In genomic region chr11:8671242-8671641, GRCh38 we compare ENCODE assay signal across 8 cellular contexts. TPM values are rescaled to one million over a fixed set of nuclear protein-coding genes. Genes with fewer than 3 reads are reported as not detected.
DNase-seq lines count a peak whose midpoint lies in the region; ATAC-seq and TF ChIP-seq lines count a peak whose summit lies in the region.

No MANE protein-coding gene starts in this region.

- TF ChIP-seq CTCF in heart left ventricle (IDR thresholded peaks at IDR 0.05), result no peak

- H3K4me3 ChIP-seq in HAP-1 (no peak overlapping the region), heart left ventricle (no peak overlapping the region), rectal smooth muscle tissue (ENCODE audit: low read length) (no peak overlapping the region)

- H3K27ac ChIP-seq in heart left ventricle (peak overlapping the region; percentile 43 to 87 (median 78)), rectal smooth muscle tissue (ENCODE audit: low read depth, low read length) (peak overlapping the region; percentile 86)

- in situ Hi-C loops in HAP-1 (cut with MboI; ENCODE audit: low sequenced_read_pairs), result no loop called here

- peak overlapping the region; percentile 20 for H3K27ac Mint-ChIP-seq in activated T-helper 2 cell treated with anti-CD3 and anti-CD28 coated beads, Interferon-gamma antibody, Interleukin-2, Interleukin-4, amounts not matched to agents 10 μg/mL and 5 μg/mL and 100 μg/mL, durations not matched to agents 14 hours and 24 hours and 36 hours

- H3K36me3 Mint-ChIP-seq in activated T-helper 2 cell treated with anti-CD3 and anti-CD28 coated beads, Interferon-gamma antibody, Interleukin-2, Interleukin-4, amounts not matched to agents 10 μg/mL and 5 μg/mL and 100 μg/mL, durations not matched to agents 14 hours and 24 hours and 36 hours (ENCODE audit: low read depth), result peaks cover 14% of the 10 kb centered on the region

- H3K4me3 Mint-ChIP-seq in activated T-helper 2 cell treated with anti-CD3 and anti-CD28 coated beads, Interferon-gamma antibody, Interleukin-2, Interleukin-4, amounts not matched to agents 10 μg/mL and 5 μg/mL and 100 μg/mL, durations not matched to agents 14 hours and 24 hours and 36 hours (ENCODE audit: low read depth), result no peak overlapping the region

- peaks cover 7% of the 10 kb centered on the region for H3K4me1 Mint-ChIP-seq in activated T-helper 2 cell treated with anti-CD3 and anti-CD28 coated beads, Interferon-gamma antibody, Interleukin-2, Interleukin-4, amounts not matched to agents 10 μg/mL and 5 μg/mL and 100 μg/mL, durations not matched to agents 14 hours and 24 hours and 36 hours (ENCODE audit: low read depth)

- peaks cover 9% of the 10 kb centered on the region for H3K36me3 ChIP-seq in HAP-1 (replicated peaks)
- peaks cover 0 to 22% (median 0%) of the 10 kb centered on the region in 9 donors for H3K36me3 ChIP-seq in heart left ventricle
- H3K36me3 ChIP-seq in rectal smooth muscle tissue (ENCODE audit: control insufficient read depth, insufficient read depth, low read length), result no peaks in the 10 kb centered on the region

- no peaks in the 10 kb centered on the region for H3K9me3 ChIP-seq in HAP-1
- H3K9me3 ChIP-seq in heart left ventricle, result no peaks in the 10 kb centered on the region

- H3K4me1 ChIP-seq in HAP-1, result peaks cover 6% of the 10 kb centered on the region
- H3K4me1 ChIP-seq in heart left ventricle, result peaks cover 0 to 24% (median 13%) of the 10 kb centered on the region in 12 donors
- peaks cover 17% of the 10 kb centered on the region for H3K4me1 ChIP-seq in rectal smooth muscle tissue (ENCODE audit: control insufficient read depth, insufficient read depth, low read length)

- intact Hi-C loops in activated T-helper 2 cell treated with anti-CD3 and anti-CD28 coated beads, Interferon-gamma antibody, Interleukin-2, Interleukin-4, amounts not matched to agents 10 μg/mL and 5 μg/mL and 100 μg/mL, durations not matched to agents 14 hours and 24 hours and 36 hours (cut with micrococcal nuclease), result no loop called here
- intact Hi-C loops in heart left ventricle (cut with DNase I), result no loop called here

- H3K27me3 Mint-ChIP-seq in activated T-helper 2 cell treated with anti-CD3 and anti-CD28 coated beads, Interferon-gamma antibody, Interleukin-2, Interleukin-4, amounts not matched to agents 10 μg/mL and 5 μg/mL and 100 μg/mL, durations not matched to agents 14 hours and 24 hours and 36 hours (ENCODE audit: low read depth), result no peaks in the 10 kb centered on the region

- H3K9ac ChIP-seq in rectal smooth muscle tissue (ENCODE audit: low read length), result no peak overlapping the region

- DNase-seq in HAP-1 (ENCODE audit: low spot score in 2 of 2) (peak; percentile 55 to 63), heart left ventricle (peak in 4 of 5 donors; percentile 67 to 78 (median 74)), SK-N-DZ (ENCODE audit: low spot score) (no peak), NAMALWA (ENCODE audit: low spot score) (no peak)
- no peak for DNase-seq in activated T-helper 2 cell treated with anti-CD3 and anti-CD28 coated beads, Interferon-gamma antibody, Interleukin-2, Interleukin-4, amounts not matched to agents 10 μg/mL and 5 μg/mL and 100 μg/mL, durations not matched to agents 14 hours and 24 hours and 36 hours (ENCODE audit: low spot score)

- no peak for TF ChIP-seq POLR2A in heart left ventricle (IDR thresholded peaks at IDR 0.05)

- H3K27me3 ChIP-seq in HAP-1 (ENCODE audit: low read depth), result no peaks in the 10 kb centered on the region
- no peaks in the 10 kb centered on the region for H3K27me3 ChIP-seq in heart left ventricle
- H3K27me3 ChIP-seq in rectal smooth muscle tissue (ENCODE audit: control insufficient read depth, insufficient read depth, low read length), result no peaks in the 10 kb centered on the region

- ATAC-seq in heart left ventricle (peak; percentile 87 to 98 (median 98)), GM21367 (IDR thresholded peaks at IDR 0.05; ENCODE audit: unreplicated experiment) (no peak), HG03159 (IDR thresholded peaks at IDR 0.05; ENCODE audit: unreplicated experiment) (no peak)

- 41 to 59% (median 53%) methylated on average over 4 of the region's 4 CpGs for WGBS in heart left ventricle, 4 donors

- no peaks in the 10 kb centered on the region for H3K9me3 Mint-ChIP-seq in activated T-helper 2 cell treated with anti-CD3 and anti-CD28 coated beads, Interferon-gamma antibody, Interleukin-2, Interleukin-4, amounts not matched to agents 10 μg/mL and 5 μg/mL and 100 μg/mL, durations not matched to agents 14 hours and 24 hours and 36 hours

RNA-seq across cellular contexts. Expression of gene TRIM66, which starts 11.2 kb away (rescaled TPM):
- 13.6 and 14.6 TPM in 2 replicates for total RNA-seq in activated T-helper 2 cell treated with anti-CD3 and anti-CD28 coated beads, Interferon-gamma antibody, Interleukin-2, Interleukin-4, amounts not matched to agents 10 μg/mL and 5 μg/mL and 100 μg/mL, durations not matched to agents 14 hours and 24 hours and 36 hours
- total RNA-seq in heart left ventricle, result 10 to 100 TPM in 1 of 9 donors, 1 to 10 TPM in 7, under 1 TPM in 1; 0.71 to 10.1 (median 4.1) TPM
- 1 to 10 TPM in 1 of 2 donors, under 1 TPM in 1; 0.72 to 2.6 TPM for polyA plus RNA-seq in heart left ventricle
- polyA plus RNA-seq in SK-N-DZ (2014; cell fraction: cytosol; rRNA removed), result 0.80 and 3.7 TPM in 2 replicates
- polyA plus RNA-seq in SK-N-DZ (2014; cell fraction: nucleus; rRNA removed), result 6.2 and 7.3 TPM in 2 replicates

RNA-seq across cellular contexts. Expression of gene RPL27A, which starts 11.3 kb away (rescaled TPM):
- 749 and 766 TPM in 2 replicates for total RNA-seq in activated T-helper 2 cell treated with anti-CD3 and anti-CD28 coated beads, Interferon-gamma antibody, Interleukin-2, Interleukin-4, amounts not matched to agents 10 μg/mL and 5 μg/mL and 100 μg/mL, durations not matched to agents 14 hours and 24 hours and 36 hours
- 100 to 1,000 TPM; 299 to 597 (median 438) TPM for total RNA-seq in heart left ventricle
- polyA plus RNA-seq in heart left ventricle, result 1,000 to 10,000 TPM; 1,719 to 2,980 TPM
- polyA plus RNA-seq in SK-N-DZ (2014; cell fraction: cytosol; rRNA removed), result 2,631 and 2,777 TPM in 2 replicates
- 785 and 949 TPM in 2 replicates for polyA plus RNA-seq in SK-N-DZ (2014; cell fraction: nucleus; rRNA removed)

Comparison
In these comparisons a context has a peak if more than half of its experiments do, and no peak if none do; other contexts are left out.
1. DNase-seq: peak in HAP-1 (2 of 2) and heart left ventricle (4 of 5); none in activated T-helper 2 cell treated with anti-CD3 and anti-CD28 coated beads, Interferon-gamma antibody, Interleukin-2, Interleukin-4, amounts not matched to agents 10 μg/mL and 5 μg/mL and 100 μg/mL, durations not matched to agents 14 hours and 24 hours and 36 hours (single experiment), SK-N-DZ (single experiment) and NAMALWA (single experiment).
2. ATAC-seq: peak in heart left ventricle (4 of 4); none in GM21367 (single experiment) and HG03159 (single experiment).